Comparison of ENCODE assay signal across 26 cellular contexts in genomic region chr3:141446737-141447136, GRCh38.
"Had no signal": no experiment of that assay in that cellular context is flagged by ENCODE, and none has a peak within 500 bp of the region (broad histone marks: within the 10 kb centered on the region; RNA-seq: fewer than 3 reads in every experiment).

No MANE protein-coding gene starts in this region.

- DNase-seq: immature natural killer cell; kidney; left colon; left lung; lower lobe of right lung; mammary epithelial cell; mesenchymal stem cell; naive thymus-derived CD8-positive, alpha-beta T cell; nucleus accumbens; pancreas; posterior cingulate gyrus; right cardiac atrium; sigmoid colon; small intestine; stimulated activated CD4-positive, alpha-beta T cell treated with anti-CD3 and anti-CD28 coated beads, Interleukin-1b, Interleukin-23, amount 100 ng/mL, for 48 hours; stimulated activated CD4-positive, alpha-beta T cell treated with anti-CD3 and anti-CD28 coated beads, Interleukin-2, amount 100 ng/mL, for 48 hours; stimulated activated CD4-positive, alpha-beta T cell treated with anti-CD3 and anti-CD28 coated beads, Interleukin-4, amount 100 ng/mL, for 4 hours; stimulated activated CD8-positive, alpha-beta memory T cell treated with anti-CD3 and anti-CD28 coated beads, Interleukin-4, amount 100 ng/mL, for 48 hours; stimulated activated naive CD4-positive, alpha-beta T cell treated with Interleukin-2 at 50 U/mL for 16 hours; stimulated activated naive CD8-positive, alpha-beta T cell treated with anti-CD3 and anti-CD28 coated beads, Interleukin-15, amount 100 ng/mL, for 72 hours; substantia nigra; uterus had no signal

- FAIRE-seq: islet of Langerhans, kidney, pancreas, small intestine had no signal

- H3K27me3 ChIP-seq: left lung, pancreas, sigmoid colon, tibial nerve, uterus had no signal

- H3K9me3 ChIP-seq: left lung, lower lobe of right lung, pancreas, prostate gland, sigmoid colon, tibial nerve, uterus had no signal

- H3K36me3 ChIP-seq: uterus had no signal

- H3K4me1 ChIP-seq: pancreas, prostate gland had no signal

- ATAC-seq: left colon; left lung; lower lobe of right lung; naive thymus-derived CD8-positive, alpha-beta T cell; pancreas; right cardiac atrium; stimulated activated memory B cell treated with anti-CD40 and anti-IgM and Interleukin-4, amounts not matched to agents 10 μg/mL and 1 μg/mL and 100 μg/mL, for 72 hours; stimulated activated naive CD8-positive, alpha-beta T cell treated with anti-CD3 and anti-CD28 coated beads, Interleukin-15, amount 100 ng/mL, for 72 hours had no signal

- H3K27ac ChIP-seq: left lung, lower lobe of right lung, pancreas, prostate gland, tibial nerve had no signal

- H3K4me3 ChIP-seq: left lung, lower lobe of right lung, pancreas, prostate gland, sigmoid colon, tibial nerve, uterus had no signal
